In the genomic region with DNA sequence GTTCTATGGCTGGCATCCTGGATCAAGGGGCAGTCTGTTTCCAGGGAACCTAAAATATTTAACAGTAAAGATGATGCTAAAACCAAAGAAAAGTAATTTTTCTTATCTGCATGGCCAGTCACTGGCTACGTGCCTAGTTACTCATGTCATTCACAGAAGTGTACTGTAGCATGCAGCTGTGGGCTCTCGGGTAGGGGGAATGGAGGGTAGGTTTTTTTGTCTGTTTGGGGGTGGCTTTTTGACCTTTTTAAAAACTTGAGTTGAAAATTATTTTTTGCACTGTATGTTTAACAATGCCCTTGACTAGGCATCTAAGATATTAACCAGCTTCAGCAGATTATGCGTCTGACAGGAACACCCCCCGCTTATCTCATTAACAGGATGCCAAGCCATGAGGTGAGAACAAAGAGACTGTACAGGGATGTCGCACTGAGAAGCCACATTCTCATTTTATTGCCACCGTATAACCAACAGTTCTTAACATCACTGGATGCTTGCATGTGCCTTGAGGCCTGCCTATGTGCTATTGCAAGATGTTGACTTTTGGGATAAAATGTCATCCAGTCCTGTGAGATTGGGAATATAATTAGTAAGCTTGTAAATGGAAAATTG, we compare ENCODE assay signal across 1 cellular context.
TF ChIP-seq lines count a peak whose summit lies in the region.

No MANE protein-coding gene starts in this region.

TF ChIP-seq in K562, 482 proteins besides CTCF, POLR2A, EP300 and RAD21 (continued from another document and continues in another):
- peak in 1 of 2 experiments; percentile 46; a peak in 1 of 4 replicates for TF ChIP-seq HDAC1 (IDR thresholded peaks at IDR 0.05)
- TF ChIP-seq, protein P1, sequence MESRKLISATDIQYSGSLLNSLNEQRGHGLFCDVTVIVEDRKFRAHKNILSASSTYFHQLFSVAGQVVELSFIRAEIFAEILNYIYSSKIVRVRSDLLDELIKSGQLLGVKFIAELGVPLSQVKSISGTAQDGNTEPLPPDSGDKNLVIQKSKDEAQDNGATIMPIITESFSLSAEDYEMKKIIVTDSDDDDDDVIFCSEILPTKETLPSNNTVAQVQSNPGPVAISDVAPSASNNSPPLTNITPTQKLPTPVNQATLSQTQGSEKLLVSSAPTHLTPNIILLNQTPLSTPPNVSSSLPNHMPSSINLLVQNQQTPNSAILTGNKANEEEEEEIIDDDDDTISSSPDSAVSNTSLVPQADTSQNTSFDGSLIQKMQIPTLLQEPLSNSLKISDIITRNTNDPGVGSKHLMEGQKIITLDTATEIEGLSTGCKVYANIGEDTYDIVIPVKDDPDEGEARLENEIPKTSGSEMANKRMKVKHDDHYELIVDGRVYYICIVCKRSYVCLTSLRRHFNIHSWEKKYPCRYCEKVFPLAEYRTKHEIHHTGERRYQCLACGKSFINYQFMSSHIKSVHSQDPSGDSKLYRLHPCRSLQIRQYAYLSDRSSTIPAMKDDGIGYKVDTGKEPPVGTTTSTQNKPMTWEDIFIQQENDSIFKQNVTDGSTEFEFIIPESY (CRISPR knock-in tag; IDR thresholded peaks at IDR 0.05), result 0 out of 2 replicates have a peak, but pooled peaks have one; percentile 19
- no peak; a peak in 2 of 4 replicates for TF ChIP-seq TRIM24 (IDR thresholded peaks at IDR 0.05)
- 0 out of 4 replicates have a peak, but pooled peaks of 1 of the 2 experiments have one; percentile 15 for TF ChIP-seq FOXK2 (conservative IDR thresholded peaks at IDR 0.05 in 1 of 2, IDR thresholded peaks at IDR 0.05 in 1 of 2; ENCODE audit: low read depth in 2 of 2)
- TF ChIP-seq, protein P2, sequence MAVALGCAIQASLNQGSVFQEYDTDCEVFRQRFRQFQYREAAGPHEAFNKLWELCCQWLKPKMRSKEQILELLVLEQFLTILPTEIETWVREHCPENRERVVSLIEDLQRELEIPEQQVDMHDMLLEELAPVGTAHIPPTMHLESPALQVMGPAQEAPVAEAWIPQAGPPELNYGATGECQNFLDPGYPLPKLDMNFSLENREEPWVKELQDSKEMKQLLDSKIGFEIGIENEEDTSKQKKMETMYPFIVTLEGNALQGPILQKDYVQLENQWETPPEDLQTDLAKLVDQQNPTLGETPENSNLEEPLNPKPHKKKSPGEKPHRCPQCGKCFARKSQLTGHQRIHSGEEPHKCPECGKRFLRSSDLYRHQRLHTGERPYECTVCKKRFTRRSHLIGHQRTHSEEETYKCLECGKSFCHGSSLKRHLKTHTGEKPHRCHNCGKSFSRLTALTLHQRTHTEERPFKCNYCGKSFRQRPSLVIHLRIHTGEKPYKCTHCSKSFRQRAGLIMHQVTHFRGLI (CRISPR knock-in tag; IDR thresholded peaks at IDR 0.05), result no peak
- peak; percentile 41; the same call in 1 of the 2 replicates for TF ChIP-seq MTA2 (IDR thresholded peaks at IDR 0.05; ENCODE audit: low read depth)
- TF ChIP-seq NFIC (IDR thresholded peaks at IDR 0.05), result peak; percentile 92
- peak; percentile 29; the same call in 1 of the 2 replicates for TF ChIP-seq JUND (IDR thresholded peaks at IDR 0.05; ENCODE audit: borderline replicate concordance, low read depth, low read length)
- TF ChIP-seq JUND (tag; IDR thresholded peaks at IDR 0.05; ENCODE audit: borderline replicate concordance, low read depth, low read length), result 0 out of 3 replicates have a peak, but pooled peaks have one; percentile 9
- no peak for TF ChIP-seq ZNF644 (tag; IDR thresholded peaks at IDR 0.05; ENCODE audit: low read depth)
- 0 out of 2 replicates have a peak, but pooled peaks have one; percentile 37 for TF ChIP-seq CXXC5 (CRISPR knock-in tag; IDR thresholded peaks at IDR 0.05)
- no peak for TF ChIP-seq KLF1 (tag; IDR thresholded peaks at IDR 0.05)
- TF ChIP-seq DPF2 (IDR thresholded peaks at IDR 0.05), result peak; percentile 67
- peak; percentile 62; the same call in 1 of the 2 replicates for TF ChIP-seq SMARCE1 (IDR thresholded peaks at IDR 0.05)
- peak; percentile 75 for TF ChIP-seq CBFA2T2 (conservative IDR thresholded peaks at IDR 0.05)
- no peak for TF ChIP-seq SMARCB1 (IDR thresholded peaks at IDR 0.05; ENCODE audit: insufficient read length, low read depth)
- TF ChIP-seq RUNX1 (IDR thresholded peaks at IDR 0.05; ENCODE audit: low read depth), result no peak
- TF ChIP-seq ARID1B (IDR thresholded peaks at IDR 0.05), result peak; percentile 80
- TF ChIP-seq NUFIP1 (IDR thresholded peaks at IDR 0.05; ENCODE audit: partially characterized antibody), result no peak
- no peak for TF ChIP-seq EHMT2 (IDR thresholded peaks at IDR 0.05)
- TF ChIP-seq ZNF584 (CRISPR knock-in tag; IDR thresholded peaks at IDR 0.05; ENCODE audit: low read depth), result no peak
- TF ChIP-seq, protein P3, sequence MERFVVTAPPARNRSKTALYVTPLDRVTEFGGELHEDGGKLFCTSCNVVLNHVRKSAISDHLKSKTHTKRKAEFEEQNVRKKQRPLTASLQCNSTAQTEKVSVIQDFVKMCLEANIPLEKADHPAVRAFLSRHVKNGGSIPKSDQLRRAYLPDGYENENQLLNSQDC (CRISPR knock-in tag; IDR thresholded peaks at IDR 0.05), result 0 out of 2 replicates have a peak, but pooled peaks have one; percentile 5
- peak; percentile 65; the same call in 1 of the 2 replicates for TF ChIP-seq GATAD2A (IDR thresholded peaks at IDR 0.05)
- TF ChIP-seq ZNF695 (CRISPR knock-in tag; IDR thresholded peaks at IDR 0.05), result no peak
- no peak for TF ChIP-seq BDP1 (IDR thresholded peaks at IDR 0.05; ENCODE audit: insufficient read depth, insufficient read length)
- TF ChIP-seq, protein P4, sequence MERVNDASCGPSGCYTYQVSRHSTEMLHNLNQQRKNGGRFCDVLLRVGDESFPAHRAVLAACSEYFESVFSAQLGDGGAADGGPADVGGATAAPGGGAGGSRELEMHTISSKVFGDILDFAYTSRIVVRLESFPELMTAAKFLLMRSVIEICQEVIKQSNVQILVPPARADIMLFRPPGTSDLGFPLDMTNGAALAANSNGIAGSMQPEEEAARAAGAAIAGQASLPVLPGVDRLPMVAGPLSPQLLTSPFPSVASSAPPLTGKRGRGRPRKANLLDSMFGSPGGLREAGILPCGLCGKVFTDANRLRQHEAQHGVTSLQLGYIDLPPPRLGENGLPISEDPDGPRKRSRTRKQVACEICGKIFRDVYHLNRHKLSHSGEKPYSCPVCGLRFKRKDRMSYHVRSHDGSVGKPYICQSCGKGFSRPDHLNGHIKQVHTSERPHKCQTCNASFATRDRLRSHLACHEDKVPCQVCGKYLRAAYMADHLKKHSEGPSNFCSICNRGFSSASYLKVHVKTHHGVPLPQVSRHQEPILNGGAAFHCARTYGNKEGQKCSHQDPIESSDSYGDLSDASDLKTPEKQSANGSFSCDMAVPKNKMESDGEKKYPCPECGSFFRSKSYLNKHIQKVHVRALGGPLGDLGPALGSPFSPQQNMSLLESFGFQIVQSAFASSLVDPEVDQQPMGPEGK (CRISPR knock-in tag; IDR thresholded peaks at IDR 0.05; ENCODE audit: borderline replicate concordance), result no peak
- TF ChIP-seq SIN3A (IDR thresholded peaks at IDR 0.05; ENCODE audit: borderline replicate concordance in 2 of 2, control insufficient read depth in 1 of 2, low read depth in 2 of 2, low read length in 2 of 2), result no peak
- TF ChIP-seq RBM17 (IDR thresholded peaks at IDR 0.05; ENCODE audit: borderline replicate concordance, low read depth, low read length), result no peak
- TF ChIP-seq SRSF1 (IDR thresholded peaks at IDR 0.05; ENCODE audit: low read depth, low read length), result no peak
- TF ChIP-seq KAT7 (CRISPR knock-in tag; IDR thresholded peaks at IDR 0.05; ENCODE audit: borderline replicate concordance), result no peak
- 0 out of 2 replicates have a peak, but pooled peaks have one; percentile 36 for TF ChIP-seq ELF1 (tag; IDR thresholded peaks at IDR 0.05)
- no peak for TF ChIP-seq ZNF282 (CRISPR knock-in tag; IDR thresholded peaks at IDR 0.05)
- TF ChIP-seq, protein P5, sequence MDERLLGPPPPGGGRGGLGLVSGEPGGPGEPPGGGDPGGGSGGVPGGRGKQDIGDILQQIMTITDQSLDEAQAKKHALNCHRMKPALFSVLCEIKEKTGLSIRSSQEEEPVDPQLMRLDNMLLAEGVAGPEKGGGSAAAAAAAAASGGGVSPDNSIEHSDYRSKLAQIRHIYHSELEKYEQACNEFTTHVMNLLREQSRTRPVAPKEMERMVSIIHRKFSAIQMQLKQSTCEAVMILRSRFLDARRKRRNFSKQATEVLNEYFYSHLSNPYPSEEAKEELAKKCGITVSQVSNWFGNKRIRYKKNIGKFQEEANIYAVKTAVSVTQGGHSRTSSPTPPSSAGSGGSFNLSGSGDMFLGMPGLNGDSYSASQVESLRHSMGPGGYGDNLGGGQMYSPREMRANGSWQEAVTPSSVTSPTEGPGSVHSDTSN (CRISPR knock-in tag; IDR thresholded peaks at IDR 0.05; ENCODE audit: low read depth), result no peak
- TF ChIP-seq, protein P5 (tag; conservative IDR thresholded peaks at IDR 0.05; ENCODE audit: low read depth), result peak; percentile 45; the same call in 1 of the 2 replicates
- no peak for TF ChIP-seq BRCA1 (IDR thresholded peaks at IDR 0.05)
- no peak for TF ChIP-seq BRCA1 (CRISPR knock-in tag; IDR thresholded peaks at IDR 0.05)
- TF ChIP-seq ZNF354B (CRISPR knock-in tag; IDR thresholded peaks at IDR 0.05), result no peak
- TF ChIP-seq, protein P6, sequence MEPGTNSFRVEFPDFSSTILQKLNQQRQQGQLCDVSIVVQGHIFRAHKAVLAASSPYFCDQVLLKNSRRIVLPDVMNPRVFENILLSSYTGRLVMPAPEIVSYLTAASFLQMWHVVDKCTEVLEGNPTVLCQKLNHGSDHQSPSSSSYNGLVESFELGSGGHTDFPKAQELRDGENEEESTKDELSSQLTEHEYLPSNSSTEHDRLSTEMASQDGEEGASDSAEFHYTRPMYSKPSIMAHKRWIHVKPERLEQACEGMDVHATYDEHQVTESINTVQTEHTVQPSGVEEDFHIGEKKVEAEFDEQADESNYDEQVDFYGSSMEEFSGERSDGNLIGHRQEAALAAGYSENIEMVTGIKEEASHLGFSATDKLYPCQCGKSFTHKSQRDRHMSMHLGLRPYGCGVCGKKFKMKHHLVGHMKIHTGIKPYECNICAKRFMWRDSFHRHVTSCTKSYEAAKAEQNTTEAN (CRISPR knock-in tag; IDR thresholded peaks at IDR 0.05), result 0 out of 2 replicates have a peak, but pooled peaks have one; percentile 48
- TF ChIP-seq RFX1 (IDR thresholded peaks at IDR 0.05), result no peak
- no peak for TF ChIP-seq ESRRB (CRISPR knock-in tag; IDR thresholded peaks at IDR 0.05; ENCODE audit: borderline replicate concordance)
- TF ChIP-seq STAT5A (IDR thresholded peaks at IDR 0.05; ENCODE audit: borderline replicate concordance, low read length), result peak; percentile 53; the same call in 1 of the 2 replicates
- peak; percentile 57 for TF ChIP-seq NCOR1 (IDR thresholded peaks at IDR 0.05)
- TF ChIP-seq, protein P7, sequence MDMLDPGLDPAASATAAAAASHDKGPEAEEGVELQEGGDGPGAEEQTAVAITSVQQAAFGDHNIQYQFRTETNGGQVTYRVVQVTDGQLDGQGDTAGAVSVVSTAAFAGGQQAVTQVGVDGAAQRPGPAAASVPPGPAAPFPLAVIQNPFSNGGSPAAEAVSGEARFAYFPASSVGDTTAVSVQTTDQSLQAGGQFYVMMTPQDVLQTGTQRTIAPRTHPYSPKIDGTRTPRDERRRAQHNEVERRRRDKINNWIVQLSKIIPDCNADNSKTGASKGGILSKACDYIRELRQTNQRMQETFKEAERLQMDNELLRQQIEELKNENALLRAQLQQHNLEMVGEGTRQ (CRISPR knock-in tag; IDR thresholded peaks at IDR 0.05), result no peak
- TF ChIP-seq BMI1 (IDR thresholded peaks at IDR 0.05; ENCODE audit: low read length), result no peak
- no peak for TF ChIP-seq MAZ (CRISPR knock-in tag; conservative IDR thresholded peaks at IDR 0.05 in 1 of 2, IDR thresholded peaks at IDR 0.05 in 1 of 2)
- peak; percentile 24; the same call in 1 of the 2 replicates for TF ChIP-seq TAL1 (IDR thresholded peaks at IDR 0.05)
- peak; percentile 50 for TF ChIP-seq DACH1 (IDR thresholded peaks at IDR 0.05; ENCODE audit: partially characterized antibody)
- TF ChIP-seq MCM2 (IDR thresholded peaks at IDR 0.05; ENCODE audit: low read depth), result no peak
- TF ChIP-seq, protein P8, sequence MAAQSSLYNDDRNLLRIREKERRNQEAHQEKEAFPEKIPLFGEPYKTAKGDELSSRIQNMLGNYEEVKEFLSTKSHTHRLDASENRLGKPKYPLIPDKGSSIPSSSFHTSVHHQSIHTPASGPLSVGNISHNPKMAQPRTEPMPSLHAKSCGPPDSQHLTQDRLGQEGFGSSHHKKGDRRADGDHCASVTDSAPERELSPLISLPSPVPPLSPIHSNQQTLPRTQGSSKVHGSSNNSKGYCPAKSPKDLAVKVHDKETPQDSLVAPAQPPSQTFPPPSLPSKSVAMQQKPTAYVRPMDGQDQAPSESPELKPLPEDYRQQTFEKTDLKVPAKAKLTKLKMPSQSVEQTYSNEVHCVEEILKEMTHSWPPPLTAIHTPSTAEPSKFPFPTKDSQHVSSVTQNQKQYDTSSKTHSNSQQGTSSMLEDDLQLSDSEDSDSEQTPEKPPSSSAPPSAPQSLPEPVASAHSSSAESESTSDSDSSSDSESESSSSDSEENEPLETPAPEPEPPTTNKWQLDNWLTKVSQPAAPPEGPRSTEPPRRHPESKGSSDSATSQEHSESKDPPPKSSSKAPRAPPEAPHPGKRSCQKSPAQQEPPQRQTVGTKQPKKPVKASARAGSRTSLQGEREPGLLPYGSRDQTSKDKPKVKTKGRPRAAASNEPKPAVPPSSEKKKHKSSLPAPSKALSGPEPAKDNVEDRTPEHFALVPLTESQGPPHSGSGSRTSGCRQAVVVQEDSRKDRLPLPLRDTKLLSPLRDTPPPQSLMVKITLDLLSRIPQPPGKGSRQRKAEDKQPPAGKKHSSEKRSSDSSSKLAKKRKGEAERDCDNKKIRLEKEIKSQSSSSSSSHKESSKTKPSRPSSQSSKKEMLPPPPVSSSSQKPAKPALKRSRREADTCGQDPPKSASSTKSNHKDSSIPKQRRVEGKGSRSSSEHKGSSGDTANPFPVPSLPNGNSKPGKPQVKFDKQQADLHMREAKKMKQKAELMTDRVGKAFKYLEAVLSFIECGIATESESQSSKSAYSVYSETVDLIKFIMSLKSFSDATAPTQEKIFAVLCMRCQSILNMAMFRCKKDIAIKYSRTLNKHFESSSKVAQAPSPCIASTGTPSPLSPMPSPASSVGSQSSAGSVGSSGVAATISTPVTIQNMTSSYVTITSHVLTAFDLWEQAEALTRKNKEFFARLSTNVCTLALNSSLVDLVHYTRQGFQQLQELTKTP (IDR thresholded peaks at IDR 0.05; ENCODE audit: low read depth in 1 of 2, partially characterized antibody in 2 of 2), result peak in 1 of 2 experiments; percentile 10
